1 cellular context compared by ENCODE assay signal in the genomic region with DNA sequence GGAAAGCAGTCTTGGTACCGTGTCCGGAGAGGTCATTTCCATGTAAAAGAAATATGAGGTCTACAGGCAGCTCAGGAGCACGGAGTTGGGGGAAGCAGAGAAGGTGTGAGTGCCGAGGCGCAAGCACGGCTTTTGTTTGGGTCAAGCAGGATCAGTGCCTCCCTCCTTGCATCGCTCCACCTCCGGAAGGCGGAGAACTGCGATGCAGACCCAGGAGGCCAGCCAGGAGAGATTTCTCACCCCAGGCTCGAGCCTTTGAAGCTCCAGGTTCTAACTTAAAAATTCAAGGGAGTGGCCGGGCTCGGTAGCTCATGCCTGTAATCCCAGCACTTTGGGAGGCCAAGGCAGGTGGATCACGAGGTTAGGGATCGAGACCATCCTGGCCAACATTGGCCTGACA.
TF ChIP-seq lines count a peak whose summit lies in the region.

No MANE protein-coding gene starts in this region.

TF ChIP-seq in WTC11, 78 proteins besides CTCF, POLR2A, EP300 and RAD21 (continued from another document):
- TF ChIP-seq, protein P1, sequence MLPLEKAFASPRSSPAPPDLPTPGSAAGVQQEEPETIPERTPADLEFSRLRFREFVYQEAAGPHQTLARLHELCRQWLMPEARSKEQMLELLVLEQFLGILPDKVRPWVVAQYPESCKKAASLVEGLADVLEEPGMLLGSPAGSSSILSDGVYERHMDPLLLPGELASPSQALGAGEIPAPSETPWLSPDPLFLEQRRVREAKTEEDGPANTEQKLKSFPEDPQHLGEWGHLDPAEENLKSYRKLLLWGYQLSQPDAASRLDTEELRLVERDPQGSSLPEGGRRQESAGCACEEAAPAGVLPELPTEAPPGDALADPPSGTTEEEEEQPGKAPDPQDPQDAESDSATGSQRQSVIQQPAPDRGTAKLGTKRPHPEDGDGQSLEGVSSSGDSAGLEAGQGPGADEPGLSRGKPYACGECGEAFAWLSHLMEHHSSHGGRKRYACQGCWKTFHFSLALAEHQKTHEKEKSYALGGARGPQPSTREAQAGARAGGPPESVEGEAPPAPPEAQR (CRISPR knock-in tag; IDR thresholded peaks at IDR 0.05): no peak
- TF ChIP-seq ESRRA (CRISPR knock-in tag; IDR thresholded peaks at IDR 0.05; ENCODE audit: borderline replicate concordance): no peak
- TF ChIP-seq, protein P2, sequence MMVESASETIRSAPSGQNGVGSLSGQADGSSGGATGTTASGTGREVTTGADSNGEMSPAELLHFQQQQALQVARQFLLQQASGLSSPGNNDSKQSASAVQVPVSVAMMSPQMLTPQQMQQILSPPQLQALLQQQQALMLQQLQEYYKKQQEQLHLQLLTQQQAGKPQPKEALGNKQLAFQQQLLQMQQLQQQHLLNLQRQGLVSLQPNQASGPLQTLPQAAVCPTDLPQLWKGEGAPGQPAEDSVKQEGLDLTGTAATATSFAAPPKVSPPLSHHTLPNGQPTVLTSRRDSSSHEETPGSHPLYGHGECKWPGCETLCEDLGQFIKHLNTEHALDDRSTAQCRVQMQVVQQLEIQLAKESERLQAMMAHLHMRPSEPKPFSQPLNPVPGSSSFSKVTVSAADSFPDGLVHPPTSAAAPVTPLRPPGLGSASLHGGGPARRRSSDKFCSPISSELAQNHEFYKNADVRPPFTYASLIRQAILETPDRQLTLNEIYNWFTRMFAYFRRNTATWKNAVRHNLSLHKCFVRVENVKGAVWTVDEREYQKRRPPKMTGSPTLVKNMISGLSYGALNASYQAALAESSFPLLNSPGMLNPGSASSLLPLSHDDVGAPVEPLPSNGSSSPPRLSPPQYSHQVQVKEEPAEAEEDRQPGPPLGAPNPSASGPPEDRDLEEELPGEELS (CRISPR knock-in tag; IDR thresholded peaks at IDR 0.05): no peak
- TF ChIP-seq, protein P3, sequence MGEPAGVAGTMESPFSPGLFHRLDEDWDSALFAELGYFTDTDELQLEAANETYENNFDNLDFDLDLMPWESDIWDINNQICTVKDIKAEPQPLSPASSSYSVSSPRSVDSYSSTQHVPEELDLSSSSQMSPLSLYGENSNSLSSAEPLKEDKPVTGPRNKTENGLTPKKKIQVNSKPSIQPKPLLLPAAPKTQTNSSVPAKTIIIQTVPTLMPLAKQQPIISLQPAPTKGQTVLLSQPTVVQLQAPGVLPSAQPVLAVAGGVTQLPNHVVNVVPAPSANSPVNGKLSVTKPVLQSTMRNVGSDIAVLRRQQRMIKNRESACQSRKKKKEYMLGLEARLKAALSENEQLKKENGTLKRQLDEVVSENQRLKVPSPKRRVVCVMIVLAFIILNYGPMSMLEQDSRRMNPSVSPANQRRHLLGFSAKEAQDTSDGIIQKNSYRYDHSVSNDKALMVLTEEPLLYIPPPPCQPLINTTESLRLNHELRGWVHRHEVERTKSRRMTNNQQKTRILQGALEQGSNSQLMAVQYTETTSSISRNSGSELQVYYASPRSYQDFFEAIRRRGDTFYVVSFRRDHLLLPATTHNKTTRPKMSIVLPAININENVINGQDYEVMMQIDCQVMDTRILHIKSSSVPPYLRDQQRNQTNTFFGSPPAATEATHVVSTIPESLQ (CRISPR knock-in tag; IDR thresholded peaks at IDR 0.05): no peak
- TF ChIP-seq, protein P4, sequence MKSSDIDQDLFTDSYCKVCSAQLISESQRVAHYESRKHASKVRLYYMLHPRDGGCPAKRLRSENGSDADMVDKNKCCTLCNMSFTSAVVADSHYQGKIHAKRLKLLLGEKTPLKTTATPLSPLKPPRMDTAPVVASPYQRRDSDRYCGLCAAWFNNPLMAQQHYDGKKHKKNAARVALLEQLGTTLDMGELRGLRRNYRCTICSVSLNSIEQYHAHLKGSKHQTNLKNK (CRISPR knock-in tag; IDR thresholded peaks at IDR 0.05): no peak
- no peak for TF ChIP-seq CBFB (CRISPR knock-in tag; IDR thresholded peaks at IDR 0.05; ENCODE audit: low read depth)
- TF ChIP-seq TP53 (CRISPR knock-in tag; IDR thresholded peaks at IDR 0.05): no peak
- TF ChIP-seq, protein P5, sequence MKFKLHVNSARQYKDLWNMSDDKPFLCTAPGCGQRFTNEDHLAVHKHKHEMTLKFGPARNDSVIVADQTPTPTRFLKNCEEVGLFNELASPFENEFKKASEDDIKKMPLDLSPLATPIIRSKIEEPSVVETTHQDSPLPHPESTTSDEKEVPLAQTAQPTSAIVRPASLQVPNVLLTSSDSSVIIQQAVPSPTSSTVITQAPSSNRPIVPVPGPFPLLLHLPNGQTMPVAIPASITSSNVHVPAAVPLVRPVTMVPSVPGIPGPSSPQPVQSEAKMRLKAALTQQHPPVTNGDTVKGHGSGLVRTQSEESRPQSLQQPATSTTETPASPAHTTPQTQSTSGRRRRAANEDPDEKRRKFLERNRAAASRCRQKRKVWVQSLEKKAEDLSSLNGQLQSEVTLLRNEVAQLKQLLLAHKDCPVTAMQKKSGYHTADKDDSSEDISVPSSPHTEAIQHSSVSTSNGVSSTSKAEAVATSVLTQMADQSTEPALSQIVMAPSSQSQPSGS (CRISPR knock-in tag; IDR thresholded peaks at IDR 0.05; ENCODE audit: borderline replicate concordance, low read depth): no peak
- TF ChIP-seq, protein P6, sequence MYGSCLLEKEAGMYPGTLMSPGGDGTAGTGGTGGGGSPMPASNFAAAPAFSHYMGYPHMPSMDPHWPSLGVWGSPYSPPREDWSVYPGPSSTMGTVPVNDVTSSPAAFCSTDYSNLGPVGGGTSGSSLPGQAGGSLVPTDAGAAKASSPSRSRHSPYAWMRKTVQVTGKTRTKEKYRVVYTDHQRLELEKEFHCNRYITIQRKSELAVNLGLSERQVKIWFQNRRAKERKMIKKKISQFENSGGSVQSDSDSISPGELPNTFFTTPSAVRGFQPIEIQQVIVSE (CRISPR knock-in tag; IDR thresholded peaks at IDR 0.05; ENCODE audit: borderline replicate concordance): no peak
- TF ChIP-seq HMGA2 (CRISPR knock-in tag; IDR thresholded peaks at IDR 0.05): no peak
